In the genomic region with DNA sequence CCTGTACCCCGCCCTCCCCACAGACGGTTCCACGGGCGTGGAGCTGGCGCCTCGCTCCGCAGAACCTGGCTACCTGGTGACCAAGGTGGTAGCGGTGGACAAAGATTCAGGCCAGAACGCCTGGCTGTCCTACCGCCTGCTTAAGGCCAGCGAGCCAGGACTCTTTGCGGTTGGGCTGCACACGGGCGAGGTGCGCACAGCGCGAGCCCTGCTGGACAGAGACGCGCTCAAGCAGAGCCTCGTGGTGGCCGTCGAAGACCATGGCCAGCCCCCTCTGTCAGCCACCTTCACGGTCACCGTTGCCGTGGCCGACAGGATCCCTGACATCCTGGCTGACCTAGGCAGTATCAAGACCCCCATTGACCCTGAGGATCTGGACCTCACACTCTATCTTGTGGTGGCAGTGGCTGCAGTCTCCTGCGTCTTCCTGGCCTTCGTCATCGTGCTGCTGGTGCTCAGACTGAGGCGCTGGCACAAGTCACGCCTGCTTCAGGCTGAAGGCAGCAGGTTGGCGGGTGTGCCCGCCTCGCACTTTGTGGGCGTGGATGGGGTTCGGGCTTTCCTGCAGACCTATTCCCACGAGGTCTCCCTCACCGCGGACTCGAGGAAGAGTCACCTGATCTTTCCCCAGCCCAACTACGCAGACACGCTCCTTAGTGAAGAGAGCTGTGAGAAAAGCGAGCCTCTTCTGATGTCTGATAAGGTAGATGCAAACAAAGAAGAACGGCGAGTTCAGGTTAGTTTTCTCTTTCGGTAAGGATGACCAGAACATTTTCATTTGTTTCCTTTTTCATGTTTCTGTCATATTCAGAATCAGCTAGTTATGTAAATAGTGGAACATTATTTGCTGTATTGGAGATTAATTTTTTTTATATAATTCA, we compare ENCODE assay signal across 2 cellular contexts.
A peak's percentile ranks its signal among the peaks of the same experiment; 100 is the strongest.
TF ChIP-seq lines count a peak whose summit lies in the region.

No MANE protein-coding gene starts in this region.

TF ChIP-seq in WTC11, 78 proteins besides CTCF, POLR2A, EP300 and RAD21:
- TF ChIP-seq GTF2I (CRISPR knock-in tag; conservative IDR thresholded peaks at IDR 0.05): no peak
- TF ChIP-seq SMAD4 (CRISPR knock-in tag; IDR thresholded peaks at IDR 0.05): peak; percentile 30; the same call in 1 of the 2 replicates
- no peak for TF ChIP-seq RORB (CRISPR knock-in tag; IDR thresholded peaks at IDR 0.05)
- no peak for TF ChIP-seq STAT6 (CRISPR knock-in tag; conservative IDR thresholded peaks at IDR 0.05; ENCODE audit: low read depth)

TF ChIP-seq in endothelial cell of umbilical vein, 7 proteins besides CTCF, POLR2A, EP300 and RAD21:
- TF ChIP-seq FOS (IDR thresholded peaks at IDR 0.05; ENCODE audit: borderline replicate concordance, insufficient read depth, low read length): no peak
- TF ChIP-seq EZH2 (IDR thresholded peaks at IDR 0.05; ENCODE audit: borderline replicate concordance, low read depth, low read length, severe bottlenecking): peak; percentile 39
